In the genomic region with DNA sequence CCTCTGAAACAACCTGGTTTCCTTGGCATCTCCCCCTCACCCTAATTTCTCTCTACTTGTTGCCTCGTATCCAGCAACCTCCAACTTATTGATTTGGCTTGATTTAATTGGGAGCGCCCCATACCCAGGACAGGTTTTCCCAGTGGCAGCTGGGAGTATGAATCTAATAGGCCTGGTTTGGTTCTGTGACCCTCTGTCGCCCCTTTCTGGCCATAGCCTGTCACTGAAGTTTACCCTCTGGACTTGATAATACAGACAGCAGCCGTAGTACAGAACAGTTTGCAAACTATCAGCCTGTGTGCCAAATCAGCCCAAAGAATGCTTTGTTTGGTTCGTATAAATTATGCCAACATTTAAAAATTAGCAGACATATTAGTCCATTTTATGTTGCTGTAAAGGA, we compare ENCODE assay signal across 8 cellular contexts.
DNase-seq lines count a peak whose midpoint lies in the region; FAIRE-seq and TF ChIP-seq lines count a peak whose summit lies in the region.

No MANE protein-coding gene starts in this region.

- no peak overlapping the region for H3K23ac ChIP-seq in H9 (ENCODE audit: insufficient read length, low read depth, low read length)

- H3K14ac ChIP-seq in H9 (ENCODE audit: insufficient read depth, low read length) = no peak overlapping the region

- WGBS in H9 (ENCODE audit: extremely low coverage, insufficient read length, low lambda C conversion rate) = no CpG with 5 or more reads among the region's 5 CpGs
- WGBS in suprapubic skin = 79% methylated on average over 5 of the region's 5 CpGs
- WGBS in tibial nerve, 2 donors = 60 to 74% methylated on average over 5 of the region's 5 CpGs

- H3K79me2 ChIP-seq in H9 (ENCODE audit: insufficient read depth, low read length) = no peaks in the 10 kb centered on the region

- no peaks in the 10 kb centered on the region for H3K79me1 ChIP-seq in H9 (ENCODE audit: insufficient read depth, low read depth, low read length, poor library complexity, severe bottlenecking)

- TF ChIP-seq POLR2A in suprapubic skin (IDR thresholded peaks at IDR 0.05) = no peak
- no peak for TF ChIP-seq POLR2A in tibial nerve (IDR thresholded peaks at IDR 0.05)

- H3K27ac Mint-ChIP-seq in H9 = no peak overlapping the region; a peak in 2 of 7 replicates

- no peak overlapping the region for H2AFZ ChIP-seq in H9 (ENCODE audit: low read length)

- H3K4me3 ChIP-seq in bronchial epithelial cell (ENCODE audit: low read depth, low read length) = no peak overlapping the region
- H3K4me3 ChIP-seq in suprapubic skin = no peak overlapping the region
- no peak overlapping the region for H3K4me3 ChIP-seq in tibial nerve

- H3K4me1 ChIP-seq in H9 (ENCODE audit: insufficient read depth, low read length) (peaks cover 12% of the 10 kb centered on the region), suprapubic skin (no peaks in the 10 kb centered on the region), tibial nerve (no peaks in the 10 kb centered on the region)

- no peak overlapping the region for H3K4me2 ChIP-seq in H9 (ENCODE audit: insufficient read depth, insufficient read length, low read length)

- H3K9ac ChIP-seq in H9 (ENCODE audit: extremely low read depth, insufficient read length, low read length) = no peak overlapping the region

- H2BK5ac ChIP-seq in H9 (ENCODE audit: insufficient read length, low read length) = no peak overlapping the region

- H2BK15ac ChIP-seq in H9 (ENCODE audit: low read depth, low read length) = no peak overlapping the region

- no peaks in the 10 kb centered on the region for H3K36me3 Mint-ChIP-seq in H9 (ENCODE audit: insufficient read depth in 1 of 3, low read depth in 3 of 3)

- no peak overlapping the region for H3T11ph ChIP-seq in H9 (ENCODE audit: low read length)

- no peak overlapping the region for H3K56ac ChIP-seq in H9 (ENCODE audit: insufficient read length, low read depth, low read length)

- no peak overlapping the region for H4K91ac ChIP-seq in H9 (ENCODE audit: insufficient read length, low read depth, low read length)

- H3K27me3 ChIP-seq in H9 (ENCODE audit: insufficient read depth, low read length) = no peaks in the 10 kb centered on the region
- H3K27me3 ChIP-seq in bronchial epithelial cell (ENCODE audit: control insufficient read depth, insufficient read depth, low read length) = no peaks in the 10 kb centered on the region
- H3K27me3 ChIP-seq in suprapubic skin = no peaks in the 10 kb centered on the region
- no peaks in the 10 kb centered on the region for H3K27me3 ChIP-seq in tibial nerve

- no peak overlapping the region for H4K5ac ChIP-seq in H9 (ENCODE audit: insufficient read length, low read depth, low read length)

- no peak for TF ChIP-seq EP300 in suprapubic skin (IDR thresholded peaks at IDR 0.05)
- no peak for TF ChIP-seq EP300 in tibial nerve (IDR thresholded peaks at IDR 0.05)

- H2AK5ac ChIP-seq in H9 (ENCODE audit: insufficient read length, low read length) = no peak overlapping the region

- no peak overlapping the region for H3K4ac ChIP-seq in H9 (ENCODE audit: low read depth, low read length)

- no peak for FAIRE-seq in bronchial epithelial cell (lab: Jason Lieb, UNC)

- H3K4me1 Mint-ChIP-seq in H9 = peaks cover 52 to 64% of the 10 kb centered on the region in 2 experiments

- no peak overlapping the region for H4K8ac ChIP-seq in H9 (replicated peaks; ENCODE audit: insufficient read length, low read depth, low read length)

- no peak overlapping the region for H3K18ac ChIP-seq in H9 (ENCODE audit: insufficient read length, low read depth, low read length)

- H3K27me3 Mint-ChIP-seq in H9 (ENCODE audit: low read depth) = no peaks in the 10 kb centered on the region

- TF ChIP-seq CTCF in H9 (conservative IDR thresholded peaks at IDR 0.05) = peak; percentile 86
- peak; percentile 47 for TF ChIP-seq CTCF in bronchial epithelial cell (IDR thresholded peaks at IDR 0.05; ENCODE audit: insufficient read depth, low read length, severe bottlenecking)
- TF ChIP-seq CTCF in suprapubic skin (IDR thresholded peaks at IDR 0.05) = no peak
- TF ChIP-seq CTCF in tibial nerve (IDR thresholded peaks at IDR 0.05) = peak in 2 of 5 experiments; percentile 5 to 19

- H4K20me1 ChIP-seq in H9 (ENCODE audit: control insufficient read depth, insufficient read depth, insufficient read length) = no peaks in the 10 kb centered on the region

- H3K36me3 ChIP-seq in bronchial epithelial cell (ENCODE audit: control insufficient read depth, insufficient read depth, low read length) (no peaks in the 10 kb centered on the region), suprapubic skin (no peaks in the 10 kb centered on the region), tibial nerve (no peaks in the 10 kb centered on the region)

- H3K9me3 ChIP-seq in H9 (ENCODE audit: control insufficient read depth, low read depth, low read length) (no peaks in the 10 kb centered on the region), suprapubic skin (no peaks in the 10 kb centered on the region), tibial nerve (no peaks in the 10 kb centered on the region)

- H2BK120ac ChIP-seq in H9 (ENCODE audit: low read depth, low read length, poor library complexity, severe bottlenecking) = no peak overlapping the region

- no peak overlapping the region for H2BK20ac ChIP-seq in H9 (ENCODE audit: low read depth, low read length, poor library complexity, severe bottlenecking)

- no peaks in the 10 kb centered on the region for H3K23me2 ChIP-seq in H9 (ENCODE audit: insufficient read length, low read depth, low read length, poor library complexity, severe bottlenecking)

- H3K27ac ChIP-seq in H9 (ENCODE audit: insufficient read length, low read depth, low read length) = no peak overlapping the region
- no peak overlapping the region for H3K27ac ChIP-seq in suprapubic skin
- H3K27ac ChIP-seq in tibial nerve = no peak overlapping the region

- H3K9me3 Mint-ChIP-seq in H9 = no peaks in the 10 kb centered on the region; a peak in 1 of 5 replicates

- no peak overlapping the region for H2BK12ac ChIP-seq in H9 (ENCODE audit: insufficient read length, low read depth, low read length)

- no peak overlapping the region for H3K4me3 Mint-ChIP-seq in H9

- DNase-seq in DMS53 (lab: John Stamatoyannopoulos, UW) = peak; percentile 74
- DNase-seq in H9 = peak; percentile 71
- DNase-seq in NCI-H146 treated with DMSO at 0.1 percent for 48 hours (lab: John Stamatoyannopoulos, UW; ENCODE audit: unreplicated experiment) = peak; percentile 49
- DNase-seq in bronchial epithelial cell (ENCODE audit: low read depth) = peak; percentile 30
- peak; percentile 24 for DNase-seq in myocyte (ENCODE audit: low read depth)
- no peak for DNase-seq in suprapubic skin (ENCODE audit: low spot score in 2 of 2)
- DNase-seq in tibial nerve (ENCODE audit: low spot score in 2 of 2) = no peak
- DNase-seq in RPMI8226 = no peak

Comparison
In these comparisons a context has a peak if more than half of its experiments do, and no peak if none do; other contexts are left out.
1. DNase-seq: peak in DMS53 (single experiment), H9 (single experiment), NCI-H146 treated with DMSO at 0.1 percent for 48 hours (single experiment), bronchial epithelial cell (single experiment) and myocyte (single experiment); none in suprapubic skin (0 of 2), tibial nerve (0 of 2) and RPMI8226 (single experiment).
2. CTCF ChIP-seq: peak in H9 (single experiment) and bronchial epithelial cell (single experiment); none in suprapubic skin (0 of 2).